ENCODE assay signal across 9 cellular contexts in the genomic region with DNA sequence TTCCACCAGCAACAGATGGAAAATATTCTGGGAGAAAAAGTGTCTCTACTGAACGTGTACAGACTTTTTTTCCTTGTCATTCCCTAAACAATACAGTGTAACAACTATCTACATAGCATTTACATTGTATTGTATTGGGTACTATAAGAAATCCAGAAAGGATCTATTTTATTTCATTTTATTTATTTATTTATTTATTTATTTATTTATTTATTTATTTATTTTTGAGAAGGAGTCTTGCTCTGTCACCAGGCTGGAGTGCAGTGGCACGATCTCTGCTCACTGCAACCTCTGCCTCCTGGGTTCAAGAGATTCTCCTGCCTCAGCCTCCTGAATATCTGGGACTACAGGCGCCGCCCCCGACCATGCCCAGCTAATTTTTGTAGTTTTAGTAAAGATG. TPM values are rescaled to one million over a fixed set of nuclear protein-coding genes. Genes with fewer than 3 reads are reported as not detected.
"Had no signal": no experiment of that assay in that cellular context is flagged by ENCODE, and none has a peak within 500 bp of the region (broad histone marks: within the 10 kb centered on the region; RNA-seq: fewer than 3 reads in every experiment).

No MANE protein-coding gene starts in this region.

RNA-seq across cellular contexts. Expression of a gene that starts 9.6 kb away (rescaled TPM):
- total RNA-seq: HepG2, IMR-90, PC-9, Right ventricle myocardium inferior, RPMI7951, SJCRH30 had no signal
- polyA plus RNA-seq: IMR-90 had no signal

RNA-seq across cellular contexts. Expression of a gene that starts 39.1 kb away (rescaled TPM):
- total RNA-seq: HepG2, HT1080, IMR-90, NCI-H460, PC-9, RPMI7951, SJCRH30 had no signal
- polyA plus RNA-seq: HepG2, IMR-90 had no signal

RNA-seq across cellular contexts. Expression of a gene that starts 40.4 kb away (rescaled TPM):
- total RNA-seq: HepG2, NCI-H460, Peyer's patch, Right ventricle myocardium inferior, SJCRH30 had no signal

RNA-seq across cellular contexts. Expression of a gene that starts 46.0 kb away (rescaled TPM):
- total RNA-seq: HepG2, IMR-90, Peyer's patch, Right ventricle myocardium inferior had no signal
- polyA plus RNA-seq: HepG2 had no signal
